9 cellular contexts compared by ENCODE assay signal in genomic region chr1:230552880-230553279, GRCh38.
"Had no signal": no experiment of that assay in that cellular context is flagged by ENCODE, and none has a peak within 500 bp of the region (broad histone marks: within the 10 kb centered on the region; RNA-seq: fewer than 3 reads in every experiment).

No MANE protein-coding gene starts in this region.

- H3K36me3 ChIP-seq: HAP-1 had no signal

- H3K27ac Mint-ChIP-seq: GM23338, H9, HFFc6 had no signal

- H3K4me3 Mint-ChIP-seq: GM23338, H9, HFFc6 had no signal

- H3K4me3 ChIP-seq: GM23248, GM23338, HAP-1 had no signal

- H3K4me1 ChIP-seq: HAP-1 had no signal

- H3K9me3 Mint-ChIP-seq: GM23338, H9 had no signal

- ATAC-seq: GM23338, HCT116 had no signal

- H3K9me3 ChIP-seq: HAP-1 had no signal

- DNase-seq: GM23248, GOT3, H7, H9, HCEC 1CT, HFFc6 had no signal

- H3K27ac ChIP-seq: GM23248 had no signal
